In genomic region chrX:154013614-154014360, GRCh38 we compare ENCODE assay signal across 7 cellular contexts. TPM values are rescaled to one million over a fixed set of nuclear protein-coding genes. Genes with fewer than 3 reads are reported as not detected.
DNase-seq lines count a peak whose midpoint lies in the region; ATAC-seq and TF ChIP-seq lines count a peak whose summit lies in the region.

No MANE protein-coding gene starts in this region.

- no peaks in the 10 kb centered on the region for H3K9me3 ChIP-seq in upper lobe of left lung

- peak; percentile 44 to 83 for ATAC-seq in upper lobe of left lung (ENCODE audit: low FRiP score in 2 of 2)
- ATAC-seq in HG03378 (IDR thresholded peaks at IDR 0.05; ENCODE audit: unreplicated experiment) = no peak

- TF ChIP-seq POLR2A in upper lobe of left lung (IDR thresholded peaks at IDR 0.05) = no peak

- no peaks in the 10 kb centered on the region for H3K36me3 ChIP-seq in mesendoderm (ENCODE audit: control insufficient read depth, insufficient read depth, low read length)
- H3K36me3 ChIP-seq in upper lobe of left lung = peaks cover 0 to 35% (median 10%) of the 10 kb centered on the region in 4 donors

- WGBS in mesendoderm (ENCODE audit: extremely low coverage, insufficient coverage, low lambda C conversion rate) = no CpG with 5 or more reads among the region's 20 CpGs
- whole genome bisulfite sequencing in upper lobe of left lung, 2 donors = 31 to 100% methylated on average over 1 to 13 of the region's 20 CpGs

- H4K5ac ChIP-seq in mesendoderm (ENCODE audit: low read length) = no peak overlapping the region

- H3K79me1 ChIP-seq in mesendoderm (ENCODE audit: low read length) = no peaks in the 10 kb centered on the region

- no peak overlapping the region for H3K56ac ChIP-seq in mesendoderm (ENCODE audit: low read length)

- H2BK15ac ChIP-seq in mesendoderm (replicated peaks; ENCODE audit: low read depth) = no peak overlapping the region

- no peak overlapping the region for H2BK120ac ChIP-seq in mesendoderm (ENCODE audit: low read depth, low read length)

- CTCF ChIA-PET in GM10248 (lab: Yijun Ruan, JAX) = interaction anchor here (0.7 to 3.5 kb wide), 25 partner anchors 9 to 407 kb away, joined by 3 to 18 read pairs (median 5); partner anchors contain the start of genes RPL10 and TMEM187

- H2BK5ac ChIP-seq in mesendoderm (ENCODE audit: low read length) = no peak overlapping the region

- H3K27ac ChIP-seq in mesendoderm (ENCODE audit: low read depth, low read length) (no peak overlapping the region), upper lobe of left lung (peak overlapping the region in 2 of 4 donors; percentile 21 to 60)

- no peak overlapping the region for H3K23ac ChIP-seq in mesendoderm (ENCODE audit: low read length)

- H3K4me3 ChIP-seq in mesendoderm (ENCODE audit: low read length) (no peak overlapping the region), upper lobe of left lung (no peak overlapping the region)

- no peak overlapping the region for H3K9ac ChIP-seq in mesendoderm (ENCODE audit: low read length)

- H2AK5ac ChIP-seq in mesendoderm (ENCODE audit: low read length) = no peak overlapping the region

- DNase-seq in GM10248 (ENCODE audit: extremely low spot score) (peak; percentile 67), HuH-7 (ENCODE audit: low spot score) (peak; percentile 77), dermis blood vessel endothelial cell (peak; percentile 54), mesendoderm (peak; percentile 46), upper lobe of left lung (peak in 1 of 2 donors; percentile 85)
- peak; percentile 11 for DNase-seq in activated CD4-positive, CD25-positive, alpha-beta regulatory T cell treated with anti-CD3 and anti-CD28 coated beads, Interleukin-2, amount 50 U/mL, for 16 hours (ENCODE audit: low read depth, low spot score)

- H3K27me3 ChIP-seq in mesendoderm (ENCODE audit: insufficient read depth, low read length, poor library complexity) = no peaks in the 10 kb centered on the region
- H3K27me3 ChIP-seq in upper lobe of left lung = no peaks in the 10 kb centered on the region

- no peaks in the 10 kb centered on the region for H3K79me2 ChIP-seq in mesendoderm (ENCODE audit: control insufficient read depth, insufficient read depth, low read length)

- H3K18ac ChIP-seq in mesendoderm (ENCODE audit: low read length) = no peak overlapping the region

- H3K4me1 ChIP-seq in mesendoderm (ENCODE audit: control insufficient read depth, low read depth, low read length) = no peaks in the 10 kb centered on the region
- peaks cover 7 to 25% (median 8%) of the 10 kb centered on the region in 4 donors for H3K4me1 ChIP-seq in upper lobe of left lung

- H3K4ac ChIP-seq in mesendoderm (ENCODE audit: low read depth, low read length) = no peak overlapping the region

- TF ChIP-seq CTCF in GM10248 (IDR thresholded peaks at IDR 0.05; ENCODE audit: control extremely low read depth, extremely low read depth, low read depth, missing control alignments) = peak; percentile 71
- TF ChIP-seq CTCF in upper lobe of left lung (IDR thresholded peaks at IDR 0.05) = peak; percentile 74 to 93 (median 86)

- POLR2A ChIA-PET in GM10248 (lab: Yijun Ruan, JAX) = no interaction called here

- no peak for TF ChIP-seq EP300 in upper lobe of left lung (IDR thresholded peaks at IDR 0.05)

- no peak overlapping the region for H3K4me2 ChIP-seq in mesendoderm (ENCODE audit: low read length)

- H4K8ac ChIP-seq in mesendoderm (ENCODE audit: low read depth, low read length) = no peak overlapping the region

RNA-seq across cellular contexts. Expression of gene IRAK1, which starts 5.9 kb away (rescaled TPM):
- total RNA-seq in dermis blood vessel endothelial cell (53.8 and 81.9 TPM in 2 replicates), upper lobe of left lung (100 to 1,000 TPM in 4 of 6 donors, 10 to 100 TPM in 2; 49.4 to 236 (median 125) TPM)
- 41.3 TPM for polyA plus RNA-seq in mesendoderm (2013, experiment 1 of 2)
- polyA plus RNA-seq in mesendoderm (2013, experiment 2 of 2) = 39.9 TPM

RNA-seq across cellular contexts. Expression of gene TMEM187, which starts 41.2 kb away (rescaled TPM):
- 6.0 and 6.5 TPM in 2 replicates for total RNA-seq in dermis blood vessel endothelial cell
- 1.2 TPM for polyA plus RNA-seq in mesendoderm (2013, experiment 1 of 2)
- polyA plus RNA-seq in mesendoderm (2013, experiment 2 of 2) = 1.2 TPM
- 10 to 100 TPM in 2 of 6 donors, 1 to 10 TPM in 4; 2.1 to 17.7 (median 5.0) TPM for total RNA-seq in upper lobe of left lung

RNA-seq across cellular contexts. Expression of gene HCFC1, which starts 42.2 kb away (rescaled TPM):
- total RNA-seq in dermis blood vessel endothelial cell = 15.3 and 48.9 TPM in 2 replicates
- 76.6 TPM for polyA plus RNA-seq in mesendoderm (2013, experiment 1 of 2)
- polyA plus RNA-seq in mesendoderm (2013, experiment 2 of 2) = 74.0 TPM
- total RNA-seq in upper lobe of left lung = 10 to 100 TPM; 40.8 to 78.9 (median 52.2) TPM
